25 cellular contexts compared by ENCODE assay signal in the genomic region with DNA sequence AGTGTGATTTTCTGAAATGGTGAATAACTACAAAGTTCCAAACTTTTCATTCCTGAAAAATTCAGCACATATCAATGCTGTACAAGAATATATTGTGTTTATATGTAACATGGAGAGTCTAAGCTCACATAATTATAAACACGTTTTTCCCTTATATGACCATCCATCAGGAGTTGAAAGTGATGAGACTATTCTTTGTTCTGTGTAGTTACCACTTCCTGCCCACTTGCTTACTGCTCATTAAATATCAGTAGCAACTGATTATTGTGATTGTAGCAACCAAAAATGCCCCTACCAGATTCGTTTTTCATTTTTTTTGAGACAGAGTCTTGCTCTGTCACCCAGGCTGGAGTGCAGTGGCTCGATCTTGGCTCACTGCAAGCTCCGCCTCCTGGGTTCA. TPM values are rescaled to one million over a fixed set of nuclear protein-coding genes. Genes with fewer than 3 reads are reported as not detected.
"Had no signal": no experiment of that assay in that cellular context is flagged by ENCODE, and none has a peak within 500 bp of the region (broad histone marks: within the 10 kb centered on the region; RNA-seq: fewer than 3 reads in every experiment).

No MANE protein-coding gene starts in this region.

- ATAC-seq: effector memory CD8-positive, alpha-beta T cell; gastrocnemius medialis; left ventricle myocardium superior; lower lobe of right lung; naive thymus-derived CD8-positive, alpha-beta T cell; sciatic nerve had no signal

- DNase-seq: effector memory CD8-positive, alpha-beta T cell; gastrocnemius medialis; head of caudate nucleus; left ventricle myocardium superior; lower lobe of right lung; naive thymus-derived CD8-positive, alpha-beta T cell; nephron progenitor cell; nucleus accumbens; stimulated activated CD4-positive, alpha-beta T cell treated with anti-CD3 and anti-CD28 coated beads, Interleukin-12 subunit alpha, Interleukin-12 subunit beta, amount 100 ng/mL, for 4 hours; stimulated activated CD4-positive, alpha-beta T cell treated with anti-CD3 and anti-CD28 coated beads, Interleukin-1b, Interleukin-23, amount 100 ng/mL, for 48 hours; stimulated activated CD4-positive, alpha-beta T cell treated with anti-CD3 and anti-CD28 coated beads, Interleukin-4, amount 100 ng/mL, for 1 hour; stimulated activated CD8-positive, alpha-beta memory T cell treated with anti-CD3 and anti-CD28 coated beads, Interleukin-4, amount 100 ng/mL, for 48 hours; stimulated activated naive CD4-positive, alpha-beta T cell treated with Interleukin-2 at 50 U/mL for 16 hours; stomach; trophoblast cell had no signal

RNA-seq across cellular contexts. Expression of a gene that starts 30.8 kb away (rescaled TPM):
- total RNA-seq: fibroblast of villous mesenchyme; gastrocnemius medialis; glomerular endothelial cell; left ventricle myocardium superior; mesenteric fat pad; naive thymus-derived CD8-positive, alpha-beta T cell; osteocyte; right atrium auricular region; sciatic nerve; smooth muscle cell; stomach; subcutaneous adipose tissue; thyroid gland; vagina had no signal
- polyA plus RNA-seq: naive thymus-derived CD8-positive, alpha-beta T cell had no signal
